In the genomic region with DNA sequence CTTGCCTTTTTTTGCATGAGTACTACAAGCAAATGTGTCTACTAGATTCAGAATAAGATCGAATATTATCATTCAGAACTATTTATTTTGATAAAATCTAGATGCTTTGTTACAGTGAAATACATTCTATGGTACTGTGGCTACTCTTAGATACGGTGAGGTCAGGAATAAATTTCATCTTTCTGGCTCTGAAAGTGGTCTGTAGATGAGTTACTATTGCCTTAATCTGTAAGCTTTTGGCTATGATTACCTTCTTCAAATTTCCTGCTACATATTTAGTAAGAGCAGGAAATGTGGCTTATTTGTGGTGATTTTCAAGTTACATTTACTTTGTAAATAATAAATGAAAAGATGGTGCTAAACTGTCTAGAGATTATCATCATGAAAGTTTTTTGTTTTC, we compare ENCODE assay signal across 22 cellular contexts. TPM values are rescaled to one million over a fixed set of nuclear protein-coding genes. Genes with fewer than 3 reads are reported as not detected.
DNase-seq lines count a peak whose midpoint lies in the region; ATAC-seq and TF ChIP-seq lines count a peak whose summit lies in the region.
"Had no signal": no experiment of that assay in that cellular context is flagged by ENCODE, and none has a peak within 500 bp of the region (broad histone marks: within the 10 kb centered on the region; RNA-seq: fewer than 3 reads in every experiment).

No MANE protein-coding gene starts in this region.

- DNase-seq in immature natural killer cell (no peak), NCI-H1092 (lab: John Stamatoyannopoulos, UW) (no peak), thyroid gland (no peak)
- DNase-seq: activated CD4-positive, alpha-beta memory T cell treated with anti-CD3 and anti-CD28 coated beads, Interleukin-2, amount 10 ng/mL, durations not matched to agents 7 days and 5 days; activated CD4-positive, CD25-positive, alpha-beta regulatory T cell; activated naive CD4-positive, alpha-beta T cell; activated T-cell treated with anti-CD3 and anti-CD28 coated beads, Interleukin-2, amount 50 U/mL, for 1 hour; CD8-positive, alpha-beta T cell; cortex of kidney; mammary epithelial cell; NCI-H1048; NCI-H2029 treated with DMSO at 0.1 percent for 48 hours; occipital lobe; retina; stimulated activated CD4-positive, alpha-beta T cell treated with anti-CD3 and anti-CD28 coated beads, Interleukin-4, amount 100 ng/mL, for 1 hour; stimulated activated naive CD4-positive, alpha-beta T cell; T1000; tibial artery had no signal

- WGBS in thyroid gland, 2 donors = 93 to 95% methylated on average over 2 of the region's 2 CpGs

- H3K4me1 Mint-ChIP-seq in immature natural killer cell = peaks cover 51 to 79% of the 10 kb centered on the region in 2 donors

- no peaks in the 10 kb centered on the region for H3K36me3 ChIP-seq in thyroid gland

- no peak overlapping the region for H3K4me3 Mint-ChIP-seq in immature natural killer cell
- H3K4me3 Mint-ChIP-seq: activated CD4-positive, alpha-beta memory T cell treated with anti-CD3 and anti-CD28 coated beads, Interleukin-2, amount 10 ng/mL, durations not matched to agents 7 days and 5 days; CD8-positive, alpha-beta T cell had no signal

- TF ChIP-seq POLR2A in thyroid gland (IDR thresholded peaks at IDR 0.05) = no peak

- no peaks in the 10 kb centered on the region for H3K9me3 ChIP-seq in thyroid gland
- H3K9me3 ChIP-seq: tibial artery had no signal

- H3K27me3 Mint-ChIP-seq in immature natural killer cell (ENCODE audit: low read depth in 3 of 3) = peaks cover 0 to 2% (median 1%) of the 10 kb centered on the region in 3 donors
- H3K27me3 Mint-ChIP-seq: activated CD4-positive, alpha-beta memory T cell treated with anti-CD3 and anti-CD28 coated beads, Interleukin-2, amount 10 ng/mL, durations not matched to agents 7 days and 5 days had no signal

- TF ChIP-seq CTCF in thyroid gland (IDR thresholded peaks at IDR 0.05) = no peak

- intact Hi-C loops in thyroid gland (cut with DNase I) = no loop called here

- H3K9me3 Mint-ChIP-seq in immature natural killer cell = no peaks in the 10 kb centered on the region
- H3K9me3 Mint-ChIP-seq: activated CD4-positive, alpha-beta memory T cell treated with anti-CD3 and anti-CD28 coated beads, Interleukin-2, amount 10 ng/mL, durations not matched to agents 7 days and 5 days; CD8-positive, alpha-beta T cell had no signal

- peaks cover 4% of the 10 kb centered on the region in 2 donors for H3K4me1 ChIP-seq in thyroid gland
- H3K4me1 ChIP-seq: tibial artery had no signal

- H3K36me3 Mint-ChIP-seq in immature natural killer cell = peaks cover 0 to 12% (median 4%) of the 10 kb centered on the region in 3 donors

- peak; percentile 59 for ATAC-seq in GM18909 (IDR thresholded peaks at IDR 0.05; ENCODE audit: poor library complexity, unreplicated experiment)
- peak; percentile 52 for ATAC-seq in GM21447 (IDR thresholded peaks at IDR 0.05; ENCODE audit: unreplicated experiment)
- peak; percentile 64 for ATAC-seq in HG03175 (IDR thresholded peaks at IDR 0.05; ENCODE audit: unreplicated experiment)
- ATAC-seq in activated CD4-positive, CD25-positive, alpha-beta regulatory T cell treated with anti-CD3 and anti-CD28 coated beads, Interleukin-2, amount 50 U/mL, for 24 hours = no peak
- ATAC-seq: CD8-positive, alpha-beta T cell had no signal

- no peak overlapping the region for H3K27ac ChIP-seq in thyroid gland
- H3K27ac ChIP-seq: tibial artery had no signal

- peak overlapping the region in 5 of 6 donors; percentile 3 to 56 (median 12) for H3K27ac Mint-ChIP-seq in immature natural killer cell
- H3K27ac Mint-ChIP-seq: activated CD4-positive, alpha-beta memory T cell treated with anti-CD3 and anti-CD28 coated beads, Interleukin-2, amount 10 ng/mL, durations not matched to agents 7 days and 5 days; CD8-positive, alpha-beta T cell had no signal

- no peak overlapping the region for H3K4me3 ChIP-seq in thyroid gland (replicated peaks in 1 of 3)
- H3K4me3 ChIP-seq: tibial artery had no signal

- H3K27me3 ChIP-seq in thyroid gland = no peaks in the 10 kb centered on the region
- H3K27me3 ChIP-seq: tibial artery had no signal

RNA-seq across cellular contexts. Expression of gene SCAF8, which starts 50.0 kb away (rescaled TPM):
- 10 to 100 TPM in 1 of 3 donors, 1 to 10 TPM in 2; 6.4 to 18.2 (median 8.1) TPM for polyA plus RNA-seq in immature natural killer cell
- 10 to 100 TPM; 60.9 to 88.8 (median 65.1) TPM for total RNA-seq in thyroid gland

Comparison
In these comparisons a context has a peak if more than half of its experiments do, and no peak if none do; other contexts are left out.
1. ATAC-seq: peak in GM18909 (single experiment), GM21447 (single experiment) and HG03175 (single experiment); none in activated CD4-positive, CD25-positive, alpha-beta regulatory T cell treated with anti-CD3 and anti-CD28 coated beads, Interleukin-2, amount 50 U/mL, for 24 hours (0 of 2).